ENCODE assay signal across 1 cellular context in genomic region chr6:167847936-167848335, GRCh38.
TF ChIP-seq lines count a peak whose summit lies in the region.

No MANE protein-coding gene starts in this region.

TF ChIP-seq in K562, 482 proteins besides CTCF, POLR2A, EP300 and RAD21 (continued from another document):
- TF ChIP-seq E2F5 (CRISPR knock-in tag; IDR thresholded peaks at IDR 0.05) (no peak), CUX1 (CRISPR knock-in tag; IDR thresholded peaks at IDR 0.05) (no peak)
